In the genomic region with DNA sequence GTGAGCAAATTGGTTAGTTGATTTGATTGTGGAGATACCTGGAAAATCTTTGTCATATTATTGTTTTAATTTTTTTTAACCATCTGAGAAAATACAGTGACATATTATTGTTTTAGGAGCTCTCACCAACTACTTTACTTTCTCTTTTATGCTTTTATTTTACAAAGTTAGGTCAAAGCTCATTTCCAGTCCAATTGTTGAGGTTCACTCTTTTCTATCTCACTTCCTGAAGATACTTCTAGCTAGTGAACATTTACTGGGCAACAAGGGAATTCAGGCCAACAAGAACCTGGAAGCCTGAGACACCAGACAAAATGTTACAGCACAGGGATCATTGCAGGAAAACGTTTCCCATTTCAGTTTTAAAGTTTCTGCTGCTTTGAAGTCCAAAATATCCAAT, we compare ENCODE assay signal across 21 cellular contexts.
"Had no signal": no experiment of that assay in that cellular context is flagged by ENCODE, and none has a peak within 500 bp of the region (broad histone marks: within the 10 kb centered on the region; RNA-seq: fewer than 3 reads in every experiment).

No MANE protein-coding gene starts in this region.

- H3K27me3 ChIP-seq: ascending aorta, vagina had no signal

- H3K4me3 ChIP-seq: ascending aorta, esophagus squamous epithelium, prostate gland, tibial nerve, vagina had no signal

- H3K36me3 ChIP-seq: ascending aorta, esophagus squamous epithelium, prostate gland, tibial nerve, vagina had no signal

- H3K9me3 Mint-ChIP-seq: activated naive CD4-positive, alpha-beta T cell treated with anti-CD3 and anti-CD28 coated beads, Interleukin-2, amount 10 ng/mL, durations not matched to agents 7 days and 5 days; activated naive CD8-positive, alpha-beta T cell treated with anti-CD3 and anti-CD28 coated beads, Interleukin-2, amount 50 U/mL, for 24 hours; activated T-cell treated with anti-CD3 and anti-CD28 coated beads, Interleukin-2, amount 50 U/mL, for 4 hours; central memory CD8-positive, alpha-beta T cell; stimulated activated naive CD8-positive, alpha-beta T cell treated with anti-CD3 and anti-CD28 coated beads, Interleukin-15, Interleukin-2, amounts not matched to agents 100 ng/mL and 50 ng/mL, for 24 hours had no signal

- H3K4me3 Mint-ChIP-seq: activated naive CD4-positive, alpha-beta T cell treated with anti-CD3 and anti-CD28 coated beads, Interleukin-2, amount 10 ng/mL, durations not matched to agents 7 days and 5 days; activated naive CD8-positive, alpha-beta T cell treated with anti-CD3 and anti-CD28 coated beads, Interleukin-2, amount 50 U/mL, for 24 hours; activated T-cell treated with anti-CD3 and anti-CD28 coated beads, Interleukin-2, amount 50 U/mL, for 4 hours; central memory CD8-positive, alpha-beta T cell; stimulated activated naive CD8-positive, alpha-beta T cell treated with anti-CD3 and anti-CD28 coated beads, Interleukin-15, Interleukin-2, amounts not matched to agents 100 ng/mL and 50 ng/mL, for 24 hours had no signal

- DNase-seq: activated CD4-positive, alpha-beta T cell treated with anti-CD3 and anti-CD28 coated beads, Interleukin-2, amount 50 U/mL, for 1 hour; activated CD4-positive, CD25-positive, alpha-beta regulatory T cell treated with anti-CD3 and anti-CD28 coated beads, Interleukin-2, amount 50 U/mL, for 72 hours; activated CD8-positive, alpha-beta memory T cell treated with anti-CD3 and anti-CD28 coated beads, Interleukin-2, amount 50 U/mL, for 4 hours; activated naive CD4-positive, alpha-beta T cell treated with anti-CD3 and anti-CD28 coated beads, Interleukin-2, amount 10 ng/mL, durations not matched to agents 7 days and 5 days; activated naive CD8-positive, alpha-beta T cell treated with anti-CD3 and anti-CD28 coated beads, Interleukin-2, amount 50 U/mL, for 24 hours; activated T-cell treated with anti-CD3 and anti-CD28 coated beads, Interleukin-2, amount 50 U/mL, for 4 hours; cortex of kidney; effector memory CD4-positive, alpha-beta T cell; esophagus squamous epithelium; left cardiac atrium; right cardiac atrium; stimulated activated CD4-positive, alpha-beta T cell treated with anti-CD3 and anti-CD28 coated beads, Interleukin-15, amount 100 ng/mL, for 24 hours; stimulated activated CD4-positive, alpha-beta T cell treated with anti-CD3 and anti-CD28 coated beads, Interleukin-2, amount 100 ng/mL, for 48 hours; T-helper 2 cell had no signal

- H3K27ac Mint-ChIP-seq: activated naive CD4-positive, alpha-beta T cell treated with anti-CD3 and anti-CD28 coated beads, Interleukin-2, amount 10 ng/mL, durations not matched to agents 7 days and 5 days; activated naive CD8-positive, alpha-beta T cell treated with anti-CD3 and anti-CD28 coated beads, Interleukin-2, amount 50 U/mL, for 24 hours; stimulated activated naive CD8-positive, alpha-beta T cell treated with anti-CD3 and anti-CD28 coated beads, Interleukin-15, Interleukin-2, amounts not matched to agents 100 ng/mL and 50 ng/mL, for 24 hours had no signal

- H3K4me1 ChIP-seq: prostate gland had no signal

- ATAC-seq: activated naive CD8-positive, alpha-beta T cell treated with anti-CD3 and anti-CD28 coated beads, Interleukin-2, amount 50 U/mL, for 24 hours; activated T-cell treated with anti-CD3 and anti-CD28 coated beads, Interleukin-2, amount 50 U/mL, for 4 hours; left cardiac atrium; right cardiac atrium had no signal

- H3K9me3 ChIP-seq: esophagus squamous epithelium, prostate gland, tibial nerve, vagina had no signal

- H3K27ac ChIP-seq: ascending aorta, esophagus squamous epithelium, prostate gland, tibial nerve, vagina, VCaP had no signal

- H3K36me3 Mint-ChIP-seq: activated naive CD4-positive, alpha-beta T cell treated with anti-CD3 and anti-CD28 coated beads, Interleukin-2, amount 10 ng/mL, durations not matched to agents 7 days and 5 days had no signal
